Comparison of ENCODE assay signal across 8 cellular contexts in the genomic region with DNA sequence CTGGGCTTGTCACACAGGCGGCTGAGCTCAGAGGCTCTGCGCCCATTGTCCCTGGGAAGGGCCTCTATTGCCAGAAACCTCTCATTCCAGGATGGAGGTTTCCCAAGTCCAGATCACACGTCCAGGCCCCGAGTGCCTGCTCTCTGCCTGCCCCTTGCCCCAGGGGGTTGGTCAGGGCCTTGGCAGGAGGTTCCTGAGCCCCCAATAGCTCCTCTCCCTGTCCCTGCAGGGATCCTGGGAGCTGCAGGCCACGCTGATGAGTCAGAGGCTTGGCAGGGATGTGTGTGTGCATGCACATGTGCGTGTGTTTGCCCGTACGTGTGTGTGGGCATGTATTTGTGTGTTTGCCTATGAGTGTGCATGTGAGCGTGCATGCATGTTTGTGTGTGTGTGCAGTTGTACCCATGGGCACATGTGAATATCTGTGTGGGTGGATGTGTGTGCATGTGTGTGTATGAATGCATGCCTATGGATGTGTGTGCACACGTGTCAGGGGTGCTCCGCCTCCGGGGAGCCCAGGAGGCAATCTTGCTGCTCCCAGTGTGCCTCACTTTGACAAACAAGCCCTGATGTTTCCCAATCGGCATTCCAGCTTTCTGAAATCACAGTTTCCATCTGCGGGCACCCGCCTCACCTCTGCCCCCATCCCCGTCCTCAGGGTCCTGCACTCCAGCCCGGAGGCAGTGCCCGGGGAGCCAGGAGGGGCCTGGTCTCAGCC.
DNase-seq lines count a peak whose midpoint lies in the region; ATAC-seq and TF ChIP-seq lines count a peak whose summit lies in the region.

No MANE protein-coding gene starts in this region.

- no peaks in the 10 kb centered on the region for H3K79me2 ChIP-seq in smooth muscle cell (ENCODE audit: low read depth)

- H3K27ac ChIP-seq in smooth muscle cell (ENCODE audit: low read depth): peak overlapping the region; percentile 73
- H3K27ac ChIP-seq in effector memory CD4-positive, alpha-beta T cell (ENCODE audit: insufficient read depth, low read length, poor library complexity, severe bottlenecking): no peak overlapping the region

- ATAC-seq in HG03378 (IDR thresholded peaks at IDR 0.05; ENCODE audit: unreplicated experiment): no peak

- WGBS in smooth muscle cell (ENCODE audit: low lambda C conversion rate): 19% methylated on average over 18 of the region's 18 CpGs

- TF ChIP-seq CTCF in smooth muscle cell (IDR thresholded peaks at IDR 0.05; ENCODE audit: borderline replicate concordance, insufficient read depth, poor library complexity, severe bottlenecking): no peak

- peaks cover 23% of the 10 kb centered on the region for H3K4me1 ChIP-seq in smooth muscle cell (ENCODE audit: low read depth)
- H3K4me1 ChIP-seq in effector memory CD4-positive, alpha-beta T cell (ENCODE audit: control insufficient read depth, insufficient read depth, low read length, poor library complexity, severe bottlenecking): no peaks in the 10 kb centered on the region

- no peaks in the 10 kb centered on the region for H3K9me3 ChIP-seq in smooth muscle cell (replicated peaks; ENCODE audit: low read depth)
- H3K9me3 ChIP-seq in effector memory CD4-positive, alpha-beta T cell (ENCODE audit: control insufficient read depth, low read length): no peaks in the 10 kb centered on the region

- no peak overlapping the region for H2AFZ ChIP-seq in smooth muscle cell (ENCODE audit: low read depth)

- no peaks in the 10 kb centered on the region for H4K20me1 ChIP-seq in smooth muscle cell (ENCODE audit: low read depth)

- no peak overlapping the region for H3K4me3 ChIP-seq in smooth muscle cell
- no peak overlapping the region for H3K4me3 ChIP-seq in effector memory CD4-positive, alpha-beta T cell (ENCODE audit: insufficient read depth, low read depth, low read length, poor library complexity, severe bottlenecking)

- no peak overlapping the region for H3K9ac ChIP-seq in smooth muscle cell (ENCODE audit: low read depth)

- no peaks in the 10 kb centered on the region for H3K27me3 ChIP-seq in smooth muscle cell (ENCODE audit: low read depth)
- no peaks in the 10 kb centered on the region for H3K27me3 ChIP-seq in effector memory CD4-positive, alpha-beta T cell (replicated peaks; ENCODE audit: control insufficient read depth, insufficient read depth, low read length, poor library complexity, severe bottlenecking)

- no peaks in the 10 kb centered on the region for H3F3A ChIP-seq in smooth muscle cell (ENCODE audit: low read depth)

- DNase-seq in HCEC 1CT (peak; percentile 94), anterior cingulate cortex (lab: John Stamatoyannopoulos, UW) (peak in 49 of 58 donors; percentile 19 to 85 (median 54)), iPS-NIHi11 (ENCODE audit: low spot score) (peak; percentile 76), smooth muscle cell (lab: John Stamatoyannopoulos, UW; ENCODE audit: unreplicated experiment) (peak; percentile 77)
- DNase-seq in activated CD4-positive, alpha-beta T cell treated with anti-CD3 and anti-CD28 coated beads for 4 hours: no peak
- no peak for DNase-seq in activated CD8-positive, alpha-beta memory T cell treated with anti-CD3 and anti-CD28 coated beads, Interleukin-2, amount 50 U/mL, for 4 hours
- no peak for DNase-seq in effector memory CD4-positive, alpha-beta T cell

- H3K4me2 ChIP-seq in smooth muscle cell: peak overlapping the region; percentile 61

- no peaks in the 10 kb centered on the region for H3K36me3 ChIP-seq in smooth muscle cell (ENCODE audit: low read depth)
- no peaks in the 10 kb centered on the region for H3K36me3 ChIP-seq in effector memory CD4-positive, alpha-beta T cell (ENCODE audit: control insufficient read depth, insufficient read depth, low read length)

Comparison
In these comparisons a context has a peak if more than half of its experiments do, and no peak if none do; other contexts are left out.
1. DNase-seq: peak in HCEC 1CT (single experiment), anterior cingulate cortex (49 of 58), iPS-NIHi11 (single experiment) and smooth muscle cell (single experiment); none in activated CD4-positive, alpha-beta T cell treated with anti-CD3 and anti-CD28 coated beads for 4 hours (0 of 2), activated CD8-positive, alpha-beta memory T cell treated with anti-CD3 and anti-CD28 coated beads, Interleukin-2, amount 50 U/mL, for 4 hours (single experiment) and effector memory CD4-positive, alpha-beta T cell (0 of 3).